In genomic region chr6:170284866-170285469, GRCh38 we compare ENCODE assay signal across 15 cellular contexts. TPM values are rescaled to one million over a fixed set of nuclear protein-coding genes. Genes with fewer than 3 reads are reported as not detected.
A peak's percentile ranks its signal among the peaks of the same experiment; 100 is the strongest.
DNase-seq lines count a peak whose midpoint lies in the region; ATAC-seq and TF ChIP-seq lines count a peak whose summit lies in the region.
"Had no signal": no experiment of that assay in that cellular context is flagged by ENCODE, and none has a peak within 500 bp of the region (broad histone marks: within the 10 kb centered on the region; RNA-seq: fewer than 3 reads in every experiment).

No MANE protein-coding gene starts in this region.

- DNase-seq in CD8-positive, alpha-beta T cell: no peak
- DNase-seq in Peyer's patch (peak in 2 of 3 donors; percentile 31 to 46), islet precursor cell (peak; percentile 29), osteocyte (ENCODE audit: extremely low spot score, unreplicated experiment) (peak; percentile 75), HFFc6 (no peak), activated gamma-delta T cell treated with Interleukin-2 at 50 U/mL for 16 hours (no peak), NOMO-1 treated with dmso at 0.1 percent for 144 hours (lab: John Stamatoyannopoulos, UW; ENCODE audit: unreplicated experiment) (no peak)
- DNase-seq: BE2C; MV-4-11; NCI-H1436; NCI-H2081; NCI-H345; NCI-H69; NK-92 treated with Interleukin-12 subunit alpha and Interleukin-12 subunit beta, amount 100 ng/mL, for 24 hours had no signal

- peaks cover 25% of the 10 kb centered on the region for H3K4me1 ChIP-seq in CD8-positive, alpha-beta T cell (ENCODE audit: insufficient read depth, low read length)
- peaks cover 0 to 21% (median 10%) of the 10 kb centered on the region in 4 donors for H3K4me1 ChIP-seq in Peyer's patch

- peaks cover 21% of the 10 kb centered on the region for H3K4me1 Mint-ChIP-seq in CD8-positive, alpha-beta T cell (ENCODE audit: low read depth)
- peaks cover 11% of the 10 kb centered on the region for H3K4me1 Mint-ChIP-seq in osteocyte (ENCODE audit: unreplicated experiment)
- H3K4me1 Mint-ChIP-seq in HFFc6 (ENCODE audit: low read depth): no peaks in the 10 kb centered on the region

- peaks cover 2% of the 10 kb centered on the region for H3K27me3 Mint-ChIP-seq in CD8-positive, alpha-beta T cell (ENCODE audit: low read depth)
- peaks cover 7% of the 10 kb centered on the region for H3K27me3 Mint-ChIP-seq in osteocyte (ENCODE audit: unreplicated experiment)
- H3K27me3 Mint-ChIP-seq in HFFc6 (ENCODE audit: insufficient read depth): peaks cover 20% of the 10 kb centered on the region

- intact Hi-C loops in CD8-positive, alpha-beta T cell (cut with DNase I, micrococcal nuclease): no loop called here

- CTCF ChIA-PET in CD8-positive, alpha-beta T cell (lab: Charles Lee): no interaction called here

- peaks cover 26% of the 10 kb centered on the region for H3K36me3 Mint-ChIP-seq in CD8-positive, alpha-beta T cell
- H3K36me3 Mint-ChIP-seq in osteocyte (ENCODE audit: unreplicated experiment) (peaks cover 8% of the 10 kb centered on the region), HFFc6 (ENCODE audit: low read depth) (no peaks in the 10 kb centered on the region)

- TF ChIP-seq POLR2A in Peyer's patch (IDR thresholded peaks at IDR 0.05): no peak

- peak overlapping the region; percentile 7 for H3K27ac Mint-ChIP-seq in CD8-positive, alpha-beta T cell
- H3K27ac Mint-ChIP-seq in osteocyte (ENCODE audit: unreplicated experiment): no peak overlapping the region
- H3K27ac Mint-ChIP-seq in HFFc6: no peak overlapping the region
- H3K27ac Mint-ChIP-seq: GM23338 had no signal

- H3K4me3 Mint-ChIP-seq in CD8-positive, alpha-beta T cell: no peak overlapping the region
- H3K4me3 Mint-ChIP-seq in osteocyte (ENCODE audit: unreplicated experiment): no peak overlapping the region
- no peak overlapping the region for H3K4me3 Mint-ChIP-seq in HFFc6
- H3K4me3 Mint-ChIP-seq: GM23338 had no signal

- ATAC-seq in CD8-positive, alpha-beta T cell: no peak
- ATAC-seq: GM23338 had no signal

- H3K9me3 ChIP-seq in CD8-positive, alpha-beta T cell (ENCODE audit: low read length): no peaks in the 10 kb centered on the region
- H3K9me3 ChIP-seq in Peyer's patch: no peaks in the 10 kb centered on the region
- H3K9me3 ChIP-seq: BE2C had no signal

- H3K36me3 ChIP-seq in CD8-positive, alpha-beta T cell (ENCODE audit: insufficient read depth, low read length): no peaks in the 10 kb centered on the region
- peaks cover 0 to 19% (median 0%) of the 10 kb centered on the region in 3 donors for H3K36me3 ChIP-seq in Peyer's patch
- H3K36me3 ChIP-seq: BE2C had no signal

- H3K9me3 Mint-ChIP-seq in CD8-positive, alpha-beta T cell: no peaks in the 10 kb centered on the region
- H3K9me3 Mint-ChIP-seq in osteocyte (ENCODE audit: unreplicated experiment): no peaks in the 10 kb centered on the region
- no peaks in the 10 kb centered on the region for H3K9me3 Mint-ChIP-seq in HFFc6

- H3K27ac ChIP-seq in CD8-positive, alpha-beta T cell (ENCODE audit: low read depth, low read length): no peak overlapping the region
- H3K27ac ChIP-seq in Peyer's patch: no peak overlapping the region

- TF ChIP-seq CTCF in CD8-positive, alpha-beta T cell (IDR thresholded peaks at IDR 0.05): no peak
- TF ChIP-seq CTCF in Peyer's patch (IDR thresholded peaks at IDR 0.05) (no peak), osteocyte (IDR thresholded peaks at IDR 0.05) (no peak), HFFc6 (IDR thresholded peaks at IDR 0.05) (no peak)

- H3K27me3 ChIP-seq in CD8-positive, alpha-beta T cell (ENCODE audit: insufficient read depth, low read length): no peaks in the 10 kb centered on the region
- peaks cover 0 to 7% of the 10 kb centered on the region in 2 donors for H3K27me3 ChIP-seq in Peyer's patch

- POLR2A ChIA-PET in CD8-positive, alpha-beta T cell (lab: Charles Lee): interaction anchor here (0.6 to 2.5 kb wide), 2 partner anchors 13 to 275 kb away, joined by 3 to 7 read pairs; no protein-coding TSS in a partner anchor

- H3K4me3 ChIP-seq in CD8-positive, alpha-beta T cell (ENCODE audit: low read depth, low read length): no peak overlapping the region
- H3K4me3 ChIP-seq in Peyer's patch: no peak overlapping the region
- H3K4me3 ChIP-seq: GM23338 had no signal

RNA-seq across cellular contexts. Expression of gene DLL1, which starts 5.9 kb away (rescaled TPM):
- total RNA-seq in CD8-positive, alpha-beta T cell: 10 to 100 TPM; 17.8 to 19.9 TPM
- 10 to 100 TPM; 16.3 to 89.1 (median 32.3) TPM for total RNA-seq in Peyer's patch
- total RNA-seq in osteocyte: 1.6 and 2.6 TPM in 2 replicates
- under 1 TPM; 0.26 to 0.83 (median 0.36) TPM for total RNA-seq in HFFc6 (2021; fragmentation: NEBNext Ultra II Directional; extraction: Animal tissue kit (Norgen Biotek cat#: 25700))

RNA-seq across cellular contexts. Expression of gene FAM120B, which starts 21.6 kb away (rescaled TPM):
- 10 to 100 TPM; 24.0 to 25.3 TPM for total RNA-seq in CD8-positive, alpha-beta T cell
- total RNA-seq in Peyer's patch (10 to 100 TPM; 22.1 to 50.3 (median 38.1) TPM), osteocyte (34.0 and 36.9 TPM in 2 replicates)
- total RNA-seq in HFFc6 (2021; fragmentation: NEBNext Ultra II Directional; extraction: Animal tissue kit (Norgen Biotek cat#: 25700)): 10 to 100 TPM; 33.3 to 36.6 (median 35.4) TPM

Comparison
In these comparisons a context has a peak if more than half of its experiments do, and no peak if none do; other contexts are left out.
1. DNase-seq: peak in Peyer's patch (2 of 3), islet precursor cell (single experiment) and osteocyte (single experiment); none in CD8-positive, alpha-beta T cell (0 of 7), HFFc6 (single experiment), activated gamma-delta T cell treated with Interleukin-2 at 50 U/mL for 16 hours (single experiment) and NOMO-1 treated with dmso at 0.1 percent for 144 hours (single experiment).